ENCODE assay signal across 4 cellular contexts in the genomic region with DNA sequence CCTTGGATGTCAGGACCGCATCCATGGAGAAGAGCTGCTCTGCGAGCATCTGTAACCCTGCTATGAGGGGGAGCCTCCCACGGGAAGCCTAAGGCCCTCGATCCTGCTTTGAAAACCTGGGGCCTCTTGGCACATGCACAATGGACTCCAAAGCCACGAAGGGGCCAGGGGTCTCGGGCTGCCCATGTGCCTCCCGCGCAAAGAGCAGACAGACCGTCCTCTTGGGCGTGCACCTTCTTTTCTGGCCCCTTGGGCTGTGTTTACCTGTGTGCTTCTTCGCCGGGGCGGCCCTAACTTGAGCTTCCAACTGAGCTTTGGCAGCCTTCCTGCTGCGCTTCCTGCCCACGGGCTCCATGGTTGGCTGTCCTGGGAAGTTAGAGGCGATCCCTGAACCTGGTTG. TPM values are rescaled to one million over a fixed set of nuclear protein-coding genes. Genes with fewer than 3 reads are reported as not detected.
"Had no signal": no experiment of that assay in that cellular context is flagged by ENCODE, and none has a peak within 500 bp of the region (broad histone marks: within the 10 kb centered on the region; RNA-seq: fewer than 3 reads in every experiment).

No MANE protein-coding gene starts in this region.

RNA-seq across cellular contexts. Expression of gene FAM9A, which starts 2.5 kb away (rescaled TPM):
- total RNA-seq: LHCN-M2, M059J, MCF 10A, NCI-H460 had no signal
